1 cellular context compared by ENCODE assay signal in genomic region chr5:152593388-152593787, GRCh38.
TF ChIP-seq lines count a peak whose summit lies in the region.

No MANE protein-coding gene starts in this region.

TF ChIP-seq in HCT116, 20 proteins besides CTCF, POLR2A, EP300 and RAD21:
- no peak for TF ChIP-seq CEBPB (IDR thresholded peaks at IDR 0.05; ENCODE audit: low read depth)
TF ChIP-seq in HCT116: peak in this region for 0.
